ENCODE assay signal across 10 cellular contexts in genomic region chr9:134339183-134339806, GRCh38. TPM values are rescaled to one million over a fixed set of nuclear protein-coding genes. Genes with fewer than 3 reads are reported as not detected.
A peak's percentile ranks its signal among the peaks of the same experiment; 100 is the strongest.
DNase-seq lines count a peak whose midpoint lies in the region; ATAC-seq, FAIRE-seq and TF ChIP-seq lines count a peak whose summit lies in the region.
"Had no signal": no experiment of that assay in that cellular context is flagged by ENCODE, and none has a peak within 500 bp of the region (broad histone marks: within the 10 kb centered on the region; RNA-seq: fewer than 3 reads in every experiment).

No MANE protein-coding gene starts in this region.

- no peaks in the 10 kb centered on the region for H3K27me3 ChIP-seq in pancreas

- TF ChIP-seq CTCF in fibroblast of pulmonary artery (IDR thresholded peaks at IDR 0.05; ENCODE audit: low read length, missing control alignments), result no peak
- no peak for TF ChIP-seq CTCF in pancreas (IDR thresholded peaks at IDR 0.05)

- H3K9ac ChIP-seq in SK-N-MC (ENCODE audit: insufficient read length), result no peak overlapping the region

- peaks cover 43 to 59% (median 51%) of the 10 kb centered on the region in 3 donors for H3K4me1 ChIP-seq in pancreas

- ATAC-seq in pancreas, result peak; percentile 13 to 36 (median 18)

- no peak for FAIRE-seq in pancreas (lab: Jason Lieb, UNC)

- no peaks in the 10 kb centered on the region for H3K36me3 ChIP-seq in SK-N-MC (ENCODE audit: insufficient read depth, low read length)
- H3K36me3 ChIP-seq in pancreas, result no peaks in the 10 kb centered on the region

- H3K4me3 ChIP-seq in SK-N-MC (no peak overlapping the region), fibroblast of pulmonary artery (replicated peaks; ENCODE audit: low read depth, low read length) (no peak overlapping the region), pancreas (no peak overlapping the region)

- intact Hi-C loops in pancreas (cut with DNase I), result loop anchor here in 1 of 3 donors (10.0 kb wide), 1 partner anchor 86 kb away; no protein-coding TSS in a partner anchor

- H3K27ac ChIP-seq in SK-N-MC, result peak overlapping the region; percentile 31; the same call in 1 of the 2 replicates
- peak overlapping the region; percentile 71 to 82 (median 78) for H3K27ac ChIP-seq in pancreas

- H3K9me3 ChIP-seq in SK-N-MC (ENCODE audit: low read depth, low read length), result no peaks in the 10 kb centered on the region
- H3K9me3 ChIP-seq in pancreas, result no peaks in the 10 kb centered on the region

- 45 to 46% methylated on average over 14 to 17 of the region's 17 CpGs for WGBS in pancreas, 2 donors

- DNase-seq in Ammon's horn (ENCODE audit: low spot score), result peak; percentile 37
- no peak for DNase-seq in SK-N-MC (ENCODE audit: low read depth, low spot score)
- peak; percentile 42 for DNase-seq in fibroblast of pulmonary artery (ENCODE audit: low read depth)
- peak in 1 of 6 donors; percentile 50 for DNase-seq in pancreas
- DNase-seq in NCI-H187 treated with DMSO at 0.1 percent for 48 hours (lab: John Stamatoyannopoulos, UW), result no peak
- no peak for DNase-seq in LoVo (ENCODE audit: low spot score)
- no peak for DNase-seq in glomerular visceral epithelial cell (ENCODE audit: extremely low spot score)
- DNase-seq in NCI-H2029 (lab: John Stamatoyannopoulos, UW), result no peak
- DNase-seq: NCI-H226; stimulated activated CD4-positive, alpha-beta T cell treated with anti-CD3 and anti-CD28 coated beads, Interleukin-12 subunit alpha, Interleukin-12 subunit beta, amount 100 ng/mL, for 4 hours had no signal

RNA-seq across cellular contexts. Expression of gene RXRA, which starts 13.0 kb away (rescaled TPM):
- total RNA-seq in pancreas, result 10 to 100 TPM; 20.2 to 34.1 (median 22.9) TPM
- 10 to 100 TPM; 22.4 to 35.1 TPM for polyA plus RNA-seq in pancreas

Comparison
In these comparisons a context has a peak if more than half of its experiments do, and no peak if none do; other contexts are left out.
1. DNase-seq: peak in Ammon's horn (single experiment) and fibroblast of pulmonary artery (single experiment); none in SK-N-MC (single experiment), NCI-H187 treated with DMSO at 0.1 percent for 48 hours (single experiment), LoVo (single experiment), glomerular visceral epithelial cell (single experiment) and NCI-H2029 (single experiment).